16 cellular contexts compared by ENCODE assay signal in genomic region chr1:227544677-227545076, GRCh38. TPM values are rescaled to one million over a fixed set of nuclear protein-coding genes. Genes with fewer than 3 reads are reported as not detected.
A peak's percentile ranks its signal among the peaks of the same experiment; 100 is the strongest.
DNase-seq lines count a peak whose midpoint lies in the region; ATAC-seq, FAIRE-seq and TF ChIP-seq lines count a peak whose summit lies in the region.
"Had no signal": no experiment of that assay in that cellular context is flagged by ENCODE, and none has a peak within 500 bp of the region (broad histone marks: within the 10 kb centered on the region; RNA-seq: fewer than 3 reads in every experiment).

No MANE protein-coding gene starts in this region.

- POLR2A ChIA-PET in CD4-positive, alpha-beta T cell (lab: Charles Lee): interaction anchor here (1.1 kb wide), 1 partner anchor 19 kb away, joined by 3 read pairs; the partner anchor contains the start of gene ZNF678

- H3K4me3 ChIP-seq in bronchial epithelial cell (ENCODE audit: low read depth, low read length) (no peak overlapping the region), mucosa of descending colon (no peak overlapping the region), spleen (no peak overlapping the region)
- H3K4me3 ChIP-seq: BLaER1 treated with 17β-estradiol and CSF1 and Interleukin-3, amounts not matched to agents 10 nM and 100 nM; GM12878 had no signal

- no peak for ATAC-seq in CD4-positive, alpha-beta T cell (ENCODE audit: poor library complexity)
- ATAC-seq in mucosa of descending colon (no peak), GM21825 (IDR thresholded peaks at IDR 0.05; ENCODE audit: unreplicated experiment) (no peak), HG03045 (IDR thresholded peaks at IDR 0.05; ENCODE audit: unreplicated experiment) (no peak)
- ATAC-seq: GM12878, HCT116 had no signal

- peaks cover 6% of the 10 kb centered on the region for H3K4me1 Mint-ChIP-seq in CD4-positive, alpha-beta T cell (ENCODE audit: low read depth)

- no peaks in the 10 kb centered on the region for H3K9me3 Mint-ChIP-seq in CD4-positive, alpha-beta T cell
- H3K9me3 Mint-ChIP-seq: CD4-positive, CD25-positive, alpha-beta regulatory T cell had no signal

- no peaks in the 10 kb centered on the region for H3K27me3 ChIP-seq in CD4-positive, alpha-beta T cell (ENCODE audit: control insufficient read depth, insufficient read depth, low read length)
- H3K27me3 ChIP-seq in bronchial epithelial cell (ENCODE audit: control insufficient read depth, insufficient read depth, low read length) (no peaks in the 10 kb centered on the region), spleen (replicated peaks in 1 of 7) (peaks cover 0 to 8% (median 0%) of the 10 kb centered on the region in 7 donors)
- H3K27me3 ChIP-seq: BLaER1 treated with 17β-estradiol and CSF1 and Interleukin-3, amounts not matched to agents 10 nM and 100 nM had no signal

- WGBS in spleen, 5 donors: 95 to 100% (median 100%) methylated on average over 1 to 2 of the region's 2 CpGs

- TF ChIP-seq CTCF in CD4-positive, alpha-beta T cell (IDR thresholded peaks at IDR 0.05): no peak
- TF ChIP-seq CTCF in bronchial epithelial cell (IDR thresholded peaks at IDR 0.05; ENCODE audit: insufficient read depth, low read length, severe bottlenecking) (no peak), mucosa of descending colon (IDR thresholded peaks at IDR 0.05) (no peak), spleen (IDR thresholded peaks at IDR 0.05 in 8 of 11, conservative IDR thresholded peaks at IDR 0.05 in 3 of 11) (no peak)

- intact Hi-C loops in CD4-positive, alpha-beta T cell (cut with DNase I, micrococcal nuclease): loop anchor here in 1 of 2 experiments (5.0 to 10.0 kb wide), 4 partner anchors 188 to 917 kb away; partner anchors contain the start of gene WNT9A
- intact Hi-C loops in mucosa of descending colon (cut with DNase I, micrococcal nuclease): no loop called here
- intact Hi-C loops in spleen (cut with DNase I; ENCODE audit: low total_unique reads): loop anchor here (10.0 kb wide), 1 partner anchor 60 kb away; no protein-coding TSS in a partner anchor

- no peak for DNase-seq in CD4-positive, alpha-beta T cell
- DNase-seq in bronchial epithelial cell (ENCODE audit: low read depth) (no peak), mucosa of descending colon (peak in 2 of 3 donors; percentile 33 to 43), spleen (peak; percentile 65), ecto neural progenitor cell (ENCODE audit: low spot score) (no peak)
- DNase-seq: ACHN; Calu3; CD4-positive, CD25-positive, alpha-beta regulatory T cell; DMS 273 treated with DMSO at 0.1 percent for 48 hours had no signal

- FAIRE-seq in bronchial epithelial cell (lab: Jason Lieb, UNC): peak; percentile 36
- FAIRE-seq: GM12878, H1 had no signal

- CTCF ChIA-PET in CD4-positive, alpha-beta T cell (lab: Charles Lee): no interaction called here

- no peak overlapping the region for H3K27ac ChIP-seq in CD4-positive, alpha-beta T cell (ENCODE audit: low read depth, low read length)
- H3K27ac ChIP-seq in spleen: no peak overlapping the region
- H3K27ac ChIP-seq: BLaER1 treated with 17β-estradiol and CSF1 and Interleukin-3, amounts not matched to agents 10 nM and 100 nM; HL-60 had no signal

- H3K4me1 ChIP-seq in mucosa of descending colon (ENCODE audit: low read depth): peaks cover 32% of the 10 kb centered on the region
- H3K4me1 ChIP-seq in spleen: peaks cover 0 to 21% (median 16%) of the 10 kb centered on the region in 6 donors

- H3K9me3 ChIP-seq in CD4-positive, alpha-beta T cell (ENCODE audit: control insufficient read depth, low read length): no peaks in the 10 kb centered on the region
- H3K9me3 ChIP-seq in mucosa of descending colon (no peaks in the 10 kb centered on the region), spleen (no peaks in the 10 kb centered on the region)

- no peak overlapping the region for H3K27ac Mint-ChIP-seq in CD4-positive, alpha-beta T cell

- no peaks in the 10 kb centered on the region for H3K27me3 Mint-ChIP-seq in CD4-positive, alpha-beta T cell

- peak overlapping the region; percentile 48 for H3K4me3 Mint-ChIP-seq in CD4-positive, alpha-beta T cell
- H3K4me3 Mint-ChIP-seq: CD4-positive, CD25-positive, alpha-beta regulatory T cell had no signal

- TF ChIP-seq POLR2A in spleen (IDR thresholded peaks at IDR 0.05): no peak

- no peaks in the 10 kb centered on the region for H3K36me3 Mint-ChIP-seq in CD4-positive, alpha-beta T cell (ENCODE audit: low read depth)
- H3K36me3 Mint-ChIP-seq: CD4-positive, CD25-positive, alpha-beta regulatory T cell had no signal

- H3K36me3 ChIP-seq in bronchial epithelial cell (ENCODE audit: control insufficient read depth, insufficient read depth, low read length) (no peaks in the 10 kb centered on the region), mucosa of descending colon (ENCODE audit: low read depth) (no peaks in the 10 kb centered on the region), spleen (no peaks in the 10 kb centered on the region)
- H3K36me3 ChIP-seq: BLaER1 treated with 17β-estradiol and CSF1 and Interleukin-3, amounts not matched to agents 10 nM and 100 nM had no signal

RNA-seq across cellular contexts. Expression of gene ZNF678, which starts 18.7 kb away (rescaled TPM):
- total RNA-seq in CD4-positive, alpha-beta T cell: 1 to 10 TPM; 2.8 to 2.9 TPM
- total RNA-seq in bronchial epithelial cell (5.3 and 8.6 TPM in 2 replicates), mucosa of descending colon (10 to 100 TPM in 1 of 3 donors, 1 to 10 TPM in 2; 6.8 to 10.4 (median 8.9) TPM), spleen (10 to 100 TPM in 6 of 7 donors, 1 to 10 TPM in 1; 9.2 to 24.5 (median 13.5) TPM)
- polyA plus RNA-seq in spleen: 1 to 10 TPM; 1.5 to 2.3 (median 1.7) TPM

Comparison
In these comparisons a context has a peak if more than half of its experiments do, and no peak if none do; other contexts are left out.
1. DNase-seq: peak in mucosa of descending colon (2 of 3) and spleen (single experiment); none in CD4-positive, alpha-beta T cell (0 of 10), bronchial epithelial cell (single experiment) and ecto neural progenitor cell (single experiment).